In the genomic region with DNA sequence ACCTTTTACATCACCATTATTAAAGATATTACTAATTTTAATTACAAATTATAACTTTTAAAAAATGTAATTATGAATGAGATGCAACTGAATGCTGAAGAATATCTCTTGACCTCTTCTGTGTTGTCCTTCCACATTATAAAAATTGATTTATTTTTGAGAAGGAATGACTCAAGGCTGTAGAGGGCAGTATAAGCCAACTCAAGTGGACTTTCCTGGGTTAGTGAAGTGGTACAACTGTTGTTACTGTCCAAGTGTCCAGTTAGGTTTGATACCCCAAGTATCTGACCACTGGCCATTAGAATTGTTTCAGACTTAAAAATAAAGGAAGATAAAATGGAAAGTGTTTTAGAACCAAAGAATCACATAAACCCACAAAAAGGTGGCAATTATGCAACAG, we compare ENCODE assay signal across 8 cellular contexts. TPM values are rescaled to one million over a fixed set of nuclear protein-coding genes. Genes with fewer than 3 reads are reported as not detected.
DNase-seq lines count a peak whose midpoint lies in the region; ATAC-seq, FAIRE-seq and TF ChIP-seq lines count a peak whose summit lies in the region.

No MANE protein-coding gene starts in this region.

- ATAC-seq in GM19351 (IDR thresholded peaks at IDR 0.05; ENCODE audit: unreplicated experiment), result peak; percentile 81

- no peak overlapping the region for H3K4me3 ChIP-seq in ascending aorta

- H3K27me3 ChIP-seq in ascending aorta, result no peaks in the 10 kb centered on the region

- intact Hi-C loops in ascending aorta (cut with DNase I), result loop anchor here (5.0 to 10.0 kb wide), 2 partner anchors 80 to 168 kb away; no protein-coding TSS in a partner anchor

- no peaks in the 10 kb centered on the region for H3K36me3 ChIP-seq in ascending aorta

- FAIRE-seq in islet of Langerhans (lab: Jason Lieb, UNC), result peak; percentile 68

- H3K27ac ChIP-seq in ascending aorta, result no peak overlapping the region

- H3K9me3 ChIP-seq in ascending aorta, result no peaks in the 10 kb centered on the region

- peaks cover 0 to 3% of the 10 kb centered on the region in 2 donors for H3K4me1 ChIP-seq in ascending aorta

- TF ChIP-seq CTCF in ascending aorta (IDR thresholded peaks at IDR 0.05), result peak; percentile 11 to 64 (median 50)

- DNase-seq in COR-L47 (lab: John Stamatoyannopoulos, UW) (peak; percentile 8), Kasumi-1 (lab: John Stamatoyannopoulos, UW) (peak; percentile 8 to 11), ascending aorta (ENCODE audit: low spot score in 2 of 2) (no peak), amygdala (lab: John Stamatoyannopoulos, UW) (no peak), activated T-cell treated with anti-CD3 and anti-CD28 coated beads for 4 hours (no peak)
- no peak for DNase-seq in NK-92 treated with Interleukin-12 subunit alpha and Interleukin-12 subunit beta, amount 100 ng/mL, for 24 hours (lab: John Stamatoyannopoulos, UW)

RNA-seq across cellular contexts. Expression of gene BBX, which starts 51.9 kb away (rescaled TPM):
- 18.0 TPM for total RNA-seq in ascending aorta

Comparison
In these comparisons a context has a peak if more than half of its experiments do, and no peak if none do; other contexts are left out.
1. DNase-seq: peak in COR-L47 (single experiment) and Kasumi-1 (2 of 2); none in ascending aorta (0 of 2), amygdala (0 of 56), NK-92 treated with Interleukin-12 subunit alpha and Interleukin-12 subunit beta, amount 100 ng/mL, for 24 hours (single experiment) and activated T-cell treated with anti-CD3 and anti-CD28 coated beads for 4 hours (single experiment).